ENCODE assay signal across 8 cellular contexts in genomic region chr7:139828880-139829653, GRCh38. TPM values are rescaled to one million over a fixed set of nuclear protein-coding genes. Genes with fewer than 3 reads are reported as not detected.
DNase-seq lines count a peak whose midpoint lies in the region; ATAC-seq and TF ChIP-seq lines count a peak whose summit lies in the region.

Gene TBXAS1 (plus strand): TSS chr7:139829264. CDS start chr7:139829391, 127 bp downstream.

- peak within 1 kb of the TSS; percentile 40 for H3K4me3 ChIP-seq in HL-60 (replicated peaks; ENCODE audit: insufficient read depth, low read length)

- peak within 1 kb of the TSS; percentile 20 for H3K4me3 Mint-ChIP-seq in activated T-helper 2 cell treated with anti-CD3 and anti-CD28 coated beads, Interferon-gamma antibody, Interleukin-2, Interleukin-4, amounts not matched to agents 10 μg/mL and 5 μg/mL and 100 μg/mL, durations not matched to agents 14 hours and 24 hours and 36 hours (ENCODE audit: low read depth)

- TF ChIP-seq CTCF in HL-60 (IDR thresholded peaks at IDR 0.05; ENCODE audit: insufficient read depth, low read length): no peak

- peaks cover 3% of the 10 kb centered on the region for H3K36me3 Mint-ChIP-seq in activated T-helper 2 cell treated with anti-CD3 and anti-CD28 coated beads, Interferon-gamma antibody, Interleukin-2, Interleukin-4, amounts not matched to agents 10 μg/mL and 5 μg/mL and 100 μg/mL, durations not matched to agents 14 hours and 24 hours and 36 hours (ENCODE audit: low read depth)

- H3K4me1 Mint-ChIP-seq in activated T-helper 2 cell treated with anti-CD3 and anti-CD28 coated beads, Interferon-gamma antibody, Interleukin-2, Interleukin-4, amounts not matched to agents 10 μg/mL and 5 μg/mL and 100 μg/mL, durations not matched to agents 14 hours and 24 hours and 36 hours (ENCODE audit: low read depth): peaks cover 23% of the 10 kb centered on the region

- intact Hi-C loops in activated T-helper 2 cell treated with anti-CD3 and anti-CD28 coated beads, Interferon-gamma antibody, Interleukin-2, Interleukin-4, amounts not matched to agents 10 μg/mL and 5 μg/mL and 100 μg/mL, durations not matched to agents 14 hours and 24 hours and 36 hours (cut with micrococcal nuclease): no loop called here

- DNase-seq in HL-60 (ENCODE audit: low read depth in 1 of 2, low spot score in 1 of 2) (peak; percentile 87 to 90), left kidney (ENCODE audit: low read depth, low spot score) (peak; percentile 94), substantia nigra (lab: John Stamatoyannopoulos, UW) (peak in 20 of 49 donors; percentile 1 to 46 (median 8)), HUDEP-2 (lab: John Stamatoyannopoulos, UW; ENCODE audit: unreplicated experiment in 76 of 76) (no peak), NCI-H2107 (lab: John Stamatoyannopoulos, UW) (no peak)
- no peak for DNase-seq in activated T-helper 2 cell treated with anti-CD3 and anti-CD28 coated beads, Interferon-gamma antibody, Interleukin-2, Interleukin-4, amounts not matched to agents 10 μg/mL and 5 μg/mL and 100 μg/mL, durations not matched to agents 14 hours and 24 hours and 36 hours (ENCODE audit: low spot score)

- ATAC-seq in GM19025 (IDR thresholded peaks at IDR 0.05; ENCODE audit: low read depth, unreplicated experiment) (peak; percentile 38), HG03159 (IDR thresholded peaks at IDR 0.05; ENCODE audit: unreplicated experiment) (no peak)

- H3K27ac ChIP-seq in HL-60 (replicated peaks): peak within 1 kb of the TSS; percentile 84
- H3K27ac ChIP-seq in substantia nigra (ENCODE audit: low read depth, low read length, poor library complexity, severe bottlenecking): peak within 1 kb of the TSS; percentile 33

- peaks cover 14% of the 10 kb centered on the region for H3K9me3 Mint-ChIP-seq in activated T-helper 2 cell treated with anti-CD3 and anti-CD28 coated beads, Interferon-gamma antibody, Interleukin-2, Interleukin-4, amounts not matched to agents 10 μg/mL and 5 μg/mL and 100 μg/mL, durations not matched to agents 14 hours and 24 hours and 36 hours

- H3K27ac Mint-ChIP-seq in activated T-helper 2 cell treated with anti-CD3 and anti-CD28 coated beads, Interferon-gamma antibody, Interleukin-2, Interleukin-4, amounts not matched to agents 10 μg/mL and 5 μg/mL and 100 μg/mL, durations not matched to agents 14 hours and 24 hours and 36 hours: peak within 1 kb of the TSS; percentile 61

- no peaks in the 10 kb centered on the region for H3K27me3 ChIP-seq in HL-60 (ENCODE audit: insufficient read depth, poor library complexity, severe bottlenecking)

- H3K27me3 Mint-ChIP-seq in activated T-helper 2 cell treated with anti-CD3 and anti-CD28 coated beads, Interferon-gamma antibody, Interleukin-2, Interleukin-4, amounts not matched to agents 10 μg/mL and 5 μg/mL and 100 μg/mL, durations not matched to agents 14 hours and 24 hours and 36 hours (ENCODE audit: low read depth): peaks cover 10% of the 10 kb centered on the region

RNA-seq across cellular contexts. Expression of gene TBXAS1, which starts in this region (rescaled TPM):
- 1.7 and 2.0 TPM in 2 replicates for total RNA-seq in activated T-helper 2 cell treated with anti-CD3 and anti-CD28 coated beads, Interferon-gamma antibody, Interleukin-2, Interleukin-4, amounts not matched to agents 10 μg/mL and 5 μg/mL and 100 μg/mL, durations not matched to agents 14 hours and 24 hours and 36 hours

Comparison
In these comparisons a context has a peak if more than half of its experiments do, and no peak if none do; other contexts are left out.
1. DNase-seq: peak in HL-60 (2 of 2) and left kidney (single experiment); none in activated T-helper 2 cell treated with anti-CD3 and anti-CD28 coated beads, Interferon-gamma antibody, Interleukin-2, Interleukin-4, amounts not matched to agents 10 μg/mL and 5 μg/mL and 100 μg/mL, durations not matched to agents 14 hours and 24 hours and 36 hours (single experiment), HUDEP-2 (0 of 76) and NCI-H2107 (single experiment).